Comparison of ENCODE assay signal across 8 cellular contexts in the genomic region with DNA sequence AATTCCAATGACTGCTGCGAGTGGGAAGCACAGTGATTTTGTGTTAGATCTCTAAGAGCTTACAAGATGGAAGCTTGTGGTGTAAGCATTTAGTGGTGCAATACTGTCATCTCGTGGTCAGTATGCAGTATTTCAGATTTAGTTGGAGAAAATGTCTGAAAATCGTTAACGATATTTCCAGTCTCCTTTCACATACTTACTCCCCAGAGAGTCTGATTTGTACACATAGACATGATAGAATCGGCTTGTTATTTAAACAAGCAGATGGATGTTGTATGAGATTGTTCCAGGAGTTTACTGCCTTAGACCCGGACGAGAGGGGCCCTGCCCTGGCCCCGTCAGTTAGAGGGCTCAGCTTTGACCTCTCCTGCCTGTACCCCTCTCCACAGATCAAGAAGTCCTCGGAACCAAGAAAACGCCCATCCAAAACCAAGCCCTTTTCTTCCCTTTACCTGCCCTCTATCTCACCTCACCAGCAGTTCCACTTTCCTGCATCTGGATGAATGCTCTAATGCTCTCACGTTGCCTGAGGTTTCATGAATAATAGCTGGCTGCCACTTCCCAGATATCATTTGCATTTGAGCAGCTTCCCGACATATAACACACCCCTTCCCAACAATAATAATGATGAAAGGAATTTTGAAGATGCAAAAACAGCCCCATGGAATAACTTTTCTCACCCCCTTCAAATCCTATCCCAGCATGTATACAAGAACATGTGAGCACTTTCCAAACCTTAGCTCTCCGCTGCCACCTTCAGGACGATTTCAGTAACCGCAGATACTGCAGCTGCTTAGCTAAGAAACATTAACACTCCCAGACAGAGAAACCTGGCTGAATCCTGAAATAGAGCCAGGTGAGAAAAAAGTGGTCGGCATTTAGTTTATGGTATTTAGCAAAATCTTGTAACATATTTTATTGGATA.
A peak's percentile ranks its signal among the peaks of the same experiment; 100 is the strongest.
DNase-seq lines count a peak whose midpoint lies in the region; ATAC-seq, FAIRE-seq and TF ChIP-seq lines count a peak whose summit lies in the region.

No MANE protein-coding gene starts in this region.

- TF ChIP-seq CTCF in BJ (IDR thresholded peaks at IDR 0.05; ENCODE audit: insufficient read depth, low read depth, low read length) (peak; percentile 83), left lung (IDR thresholded peaks at IDR 0.05) (peak; percentile 77 to 87)

- H3K4me3 ChIP-seq in BJ (ENCODE audit: low read depth, low read length) (peak overlapping the region; percentile 24), left lung (peak overlapping the region; percentile 17 to 37)

- H3K36me3 ChIP-seq in BJ (ENCODE audit: control insufficient read depth, insufficient read depth, low read length) (no peaks in the 10 kb centered on the region), left lung (no peaks in the 10 kb centered on the region)

- H3K27ac ChIP-seq in left lung, result peak overlapping the region; percentile 47 to 56

- ATAC-seq in HG03439 (IDR thresholded peaks at IDR 0.05; ENCODE audit: unreplicated experiment), result peak; percentile 81
- ATAC-seq in left lung, result peak; percentile 98

- CTCF ChIA-PET in BJ (lab: Yijun Ruan, JAX), result interaction anchor here (0.5 to 5.0 kb wide), 71 partner anchors 9 to 1978 kb away, joined by 3 to 40 read pairs (median 4); partner anchors contain the start of gene ADAMTS1

- H3K4me1 ChIP-seq in left lung, result peaks cover 0 to 12% of the 10 kb centered on the region in 2 donors

- no peaks in the 10 kb centered on the region for H3K27me3 ChIP-seq in BJ (ENCODE audit: control insufficient read depth, insufficient read depth, low read length)
- H3K27me3 ChIP-seq in left lung, result no peaks in the 10 kb centered on the region

- POLR2A ChIA-PET in BJ (lab: Charles Lee), result interaction anchor here (0.6 to 1.1 kb wide), 5 partner anchors 9 to 1901 kb away, joined by 3 read pairs; no protein-coding TSS in a partner anchor

- intact Hi-C loops in left lung (cut with DNase I), result loop anchor here in 1 of 2 donors (10.0 kb wide), 2 partner anchors 1041 to 1891 kb away; no protein-coding TSS in a partner anchor

- FAIRE-seq in GM19239 (lab: Jason Lieb, UNC), result peak; percentile 94

- DNase-seq in BJ (ENCODE audit: low read depth), result peak; percentile 45
- DNase-seq in GM19239 (ENCODE audit: insufficient read length, low spot score), result peak; percentile 29
- peak; percentile 68 for DNase-seq in NCI-H460 (ENCODE audit: extremely low read depth, low read depth)
- DNase-seq in activated CD4-positive, alpha-beta T cell treated with anti-CD3 and anti-CD28 coated beads for 4 hours, result peak; percentile 47 to 71
- DNase-seq in dedifferentiated amniotic fluid mesenchymal stem cell (ENCODE audit: extremely low spot score), result peak; percentile 75
- DNase-seq in left lung, result peak; percentile 29 to 75
- DNase-seq in stimulated activated CD4-positive, alpha-beta T cell treated with anti-CD3 and anti-CD28 coated beads, Interleukin-2, amount 100 ng/mL, for 4 hours (ENCODE audit: low read depth), result peak; percentile 57

- H3K9me3 ChIP-seq in left lung, result no peaks in the 10 kb centered on the region

Comparison
In these comparisons a context has a peak if more than half of its experiments do, and no peak if none do; other contexts are left out.
1. Peak in every context shown above with its lines: DNase-seq, ATAC-seq, H3K4me3 ChIP-seq and H3K27ac ChIP-seq.